ENCODE assay signal across 29 cellular contexts in genomic region chr6:47253136-47253535, GRCh38.
"Had no signal": no experiment of that assay in that cellular context is flagged by ENCODE, and none has a peak within 500 bp of the region (broad histone marks: within the 10 kb centered on the region; RNA-seq: fewer than 3 reads in every experiment).

No MANE protein-coding gene starts in this region.

- DNase-seq: activated CD4-positive, alpha-beta memory T cell treated with anti-CD3 and anti-CD28 coated beads for 36 hours; activated CD4-positive, alpha-beta T cell treated with anti-CD3 and anti-CD28 coated beads for 36 hours; activated CD4-positive, alpha-beta T cell treated with anti-CD3 and anti-CD28 coated beads, Interleukin-2, amount 10 ng/mL, durations not matched to agents 24 days and 14 days; activated CD4-positive, CD25-positive, alpha-beta regulatory T cell; activated CD4-positive, CD25-positive, alpha-beta regulatory T cell treated with anti-CD3 and anti-CD28 coated beads, Interleukin-2, amount 50 U/mL, for 72 hours; activated CD8-positive, alpha-beta memory T cell treated with anti-CD3 and anti-CD28 coated beads, Interleukin-2, amount 10 ng/mL, durations not matched to agents 7 days and 5 days; activated CD8-positive, alpha-beta memory T cell treated with anti-CD3 and anti-CD28 coated beads, Interleukin-2, amount 50 U/mL, for 4 hours; activated CD8-positive, alpha-beta T cell treated with anti-CD3 and anti-CD28 coated beads, Interleukin-2, amount 10 ng/mL, durations not matched to agents 7 days and 5 days; activated effector memory CD4-positive, alpha-beta T cell treated with anti-CD3 and anti-CD28 coated beads, Interleukin-2, amount 50 U/mL, for 16 hours; activated naive CD8-positive, alpha-beta T cell treated with anti-CD3 and anti-CD28 coated beads for 36 hours; activated naive CD8-positive, alpha-beta T cell treated with anti-CD3 and anti-CD28 coated beads, Interleukin-2, amount 50 U/mL, for 24 hours; activated T-cell treated with anti-CD3 and anti-CD28 coated beads, Interleukin-2, amount 50 U/mL, for 1 hour; activated T-cell treated with anti-CD3 and anti-CD28 coated beads, Interleukin-2, amount 50 U/mL, for 48 hours; adrenal gland; amygdala; aorta; body of pancreas; caudate nucleus; cortex of kidney; dermis blood vessel endothelial cell; effector CD4-positive, alpha-beta T cell; effector memory CD8-positive, alpha-beta T cell; erythroblast; foreskin keratinocyte; gastrocnemius medialis; glutamatergic neuron; T-helper 2 cell had no signal

- ATAC-seq: activated CD8-positive, alpha-beta memory T cell treated with anti-CD3 and anti-CD28 coated beads, Interleukin-2, amount 10 ng/mL, durations not matched to agents 7 days and 5 days; activated CD8-positive, alpha-beta T cell treated with anti-CD3 and anti-CD28 coated beads, Interleukin-2, amount 10 ng/mL, durations not matched to agents 7 days and 5 days; body of pancreas; effector memory CD8-positive, alpha-beta T cell; foreskin keratinocyte; gastrocnemius medialis had no signal

- H3K4me1 ChIP-seq: foreskin keratinocyte, gastrocnemius medialis had no signal

- H3K4me3 ChIP-seq: adrenal gland, body of pancreas, esophagus muscularis mucosa, gastrocnemius medialis had no signal

- FAIRE-seq: colon had no signal

- H3K36me3 ChIP-seq: adrenal gland, gastrocnemius medialis had no signal

- H3K27ac ChIP-seq: adrenal gland, body of pancreas, esophagus muscularis mucosa, foreskin keratinocyte, gastrocnemius medialis had no signal

- H3K27me3 ChIP-seq: adrenal gland, body of pancreas, esophagus muscularis mucosa, foreskin keratinocyte, gastrocnemius medialis had no signal

- H3K9me3 ChIP-seq: adrenal gland, body of pancreas, esophagus muscularis mucosa, gastrocnemius medialis had no signal
